ENCODE assay signal across 23 cellular contexts in genomic region chr11:129287920-129288319, GRCh38.
A peak's percentile ranks its signal among the peaks of the same experiment; 100 is the strongest.
DNase-seq lines count a peak whose midpoint lies in the region; FAIRE-seq and TF ChIP-seq lines count a peak whose summit lies in the region.
"Had no signal": no experiment of that assay in that cellular context is flagged by ENCODE, and none has a peak within 500 bp of the region (broad histone marks: within the 10 kb centered on the region; RNA-seq: fewer than 3 reads in every experiment).

No MANE protein-coding gene starts in this region.

- no peak overlapping the region for H4K91ac ChIP-seq in trophoblast cell (ENCODE audit: low read depth, low read length)

- H3K9ac ChIP-seq in astrocyte (ENCODE audit: low read length) = no peak overlapping the region
- H3K9ac ChIP-seq in trophoblast cell (ENCODE audit: low read length) = no peak overlapping the region

- H3K4me2 ChIP-seq in astrocyte (ENCODE audit: low read length) = no peak overlapping the region
- no peak overlapping the region for H3K4me2 ChIP-seq in trophoblast cell (ENCODE audit: low read length)

- TF ChIP-seq CTCF in astrocyte (IDR thresholded peaks at IDR 0.05; ENCODE audit: insufficient read depth, low read depth, low read length) = no peak
- TF ChIP-seq CTCF in fibroblast of the aortic adventitia (IDR thresholded peaks at IDR 0.05; ENCODE audit: insufficient read depth, low read length) = no peak
- TF ChIP-seq CTCF in right atrium auricular region (IDR thresholded peaks at IDR 0.05) = no peak

- no peak overlapping the region for H3K18ac ChIP-seq in trophoblast cell (ENCODE audit: low read length)

- no peak overlapping the region for H2BK120ac ChIP-seq in trophoblast cell (ENCODE audit: insufficient read depth, low read length, poor library complexity)

- no peak overlapping the region for H3K4ac ChIP-seq in trophoblast cell (ENCODE audit: low read depth, low read length)

- H3K14ac ChIP-seq in trophoblast cell (ENCODE audit: low read length) = no peak overlapping the region

- H3K4me3 ChIP-seq in astrocyte (ENCODE audit: insufficient read depth, low read depth, low read length) (no peak overlapping the region), fibroblast of the aortic adventitia (ENCODE audit: low read depth, low read length) (no peak overlapping the region), mesodermal cell (ENCODE audit: extremely low read depth, insufficient read depth, low read length, poor library complexity, severe bottlenecking) (no peak overlapping the region), trophoblast cell (ENCODE audit: low read depth, low read length) (no peak overlapping the region), right atrium auricular region (no peak overlapping the region)

- DNase-seq in astrocyte (ENCODE audit: low read depth) (no peak), fibroblast of the aortic adventitia (ENCODE audit: low read depth) (peak; percentile 11), trophoblast cell (peak; percentile 13 to 67), posterior vena cava (ENCODE audit: low spot score) (no peak), 8988T (no peak), OCI-M1 (lab: John Stamatoyannopoulos, UW) (no peak), right atrium auricular region (ENCODE audit: low spot score) (no peak)
- DNase-seq: ACHN; BE2C; C1 segment of cervical spinal cord; CD4-positive, CD25-positive, alpha-beta regulatory T cell; CD8-positive, alpha-beta memory T cell; COR-L47; H9; IMR-90 had no signal

- peaks cover 4% of the 10 kb centered on the region for H3K79me1 ChIP-seq in trophoblast cell (ENCODE audit: low read length)

- WGBS in mesodermal cell (ENCODE audit: insufficient coverage in 2 of 2), 2 experiments = 90 to 100% methylated on average over 2 of the region's 3 CpGs
- no CpG with 5 or more reads among the region's 3 CpGs for whole genome bisulfite sequencing in trophoblast cell (ENCODE audit: extremely low coverage, insufficient coverage, insufficient read length)

- intact Hi-C loops in posterior vena cava (cut with DNase I) = loop anchor here in 1 of 2 donors (10.0 kb wide), 2 partner anchors 47 to 883 kb away; no protein-coding TSS in a partner anchor

- H3K4me3 Mint-ChIP-seq in astrocyte (ENCODE audit: unreplicated experiment) = no peak overlapping the region
- H3K4me3 Mint-ChIP-seq: CD4-positive, CD25-positive, alpha-beta regulatory T cell; CD8-positive, alpha-beta memory T cell; H9 had no signal

- peaks cover 3% of the 10 kb centered on the region for H3K9me3 Mint-ChIP-seq in astrocyte (ENCODE audit: unreplicated experiment)
- H3K9me3 Mint-ChIP-seq: CD4-positive, CD25-positive, alpha-beta regulatory T cell; CD8-positive, alpha-beta memory T cell; H9 had no signal

- peaks cover 6% of the 10 kb centered on the region for H3K27me3 Mint-ChIP-seq in astrocyte (ENCODE audit: low read depth, unreplicated experiment)

- H3K27ac Mint-ChIP-seq in astrocyte (ENCODE audit: unreplicated experiment) = peak overlapping the region; percentile 56
- H3K27ac Mint-ChIP-seq: CD4-positive, CD25-positive, alpha-beta regulatory T cell; CD8-positive, alpha-beta memory T cell; H9 had no signal

- H2AK5ac ChIP-seq in trophoblast cell (ENCODE audit: low read length) = no peak overlapping the region

- H3K36me3 ChIP-seq in astrocyte (ENCODE audit: insufficient read depth, low read length) = no peaks in the 10 kb centered on the region
- H3K36me3 ChIP-seq in mesodermal cell (ENCODE audit: control insufficient read depth, insufficient read depth, low read length) = no peaks in the 10 kb centered on the region
- H3K36me3 ChIP-seq in trophoblast cell (ENCODE audit: control insufficient read depth in 1 of 2, insufficient read depth in 2 of 2, low read length in 2 of 2) = no peaks in the 10 kb centered on the region
- no peaks in the 10 kb centered on the region for H3K36me3 ChIP-seq in right atrium auricular region
- H3K36me3 ChIP-seq: BE2C had no signal

- H2BK12ac ChIP-seq in trophoblast cell (ENCODE audit: low read length) = peak overlapping the region; percentile 58

- no peak for FAIRE-seq in astrocyte (lab: Jason Lieb, UNC)
- FAIRE-seq: A204.1, D721Med, G401.6, GM12891, GM18507, H1, HTR-8/SVneo had no signal

- H3K27ac ChIP-seq in astrocyte (ENCODE audit: low read depth, low read length) = no peak overlapping the region
- peak overlapping the region; percentile 19 for H3K27ac ChIP-seq in mesodermal cell (ENCODE audit: low read depth, low read length, severe bottlenecking)
- no peak overlapping the region for H3K27ac ChIP-seq in trophoblast cell (ENCODE audit: low read depth, low read length)
- H3K27ac ChIP-seq in right atrium auricular region = no peak overlapping the region

- H4K20me1 ChIP-seq in astrocyte (ENCODE audit: insufficient read depth, low read length) = no peaks in the 10 kb centered on the region

- H4K12ac ChIP-seq in trophoblast cell (ENCODE audit: low read depth, low read length) = no peak overlapping the region

- peaks cover 22% of the 10 kb centered on the region for H3K4me1 Mint-ChIP-seq in astrocyte (ENCODE audit: low read depth, unreplicated experiment)
- H3K4me1 Mint-ChIP-seq: CD4-positive, CD25-positive, alpha-beta regulatory T cell; CD8-positive, alpha-beta memory T cell had no signal

- peaks cover 5% of the 10 kb centered on the region for H3K9me3 ChIP-seq in astrocyte (ENCODE audit: insufficient read depth, low read depth, low read length)
- H3K9me3 ChIP-seq in mesodermal cell (ENCODE audit: control insufficient read depth, low read length) = no peaks in the 10 kb centered on the region
- no peaks in the 10 kb centered on the region for H3K9me3 ChIP-seq in trophoblast cell (ENCODE audit: insufficient read depth, low read depth, low read length)
- no peaks in the 10 kb centered on the region for H3K9me3 ChIP-seq in right atrium auricular region
- H3K9me3 ChIP-seq: BE2C had no signal

- H3K27me3 ChIP-seq in astrocyte (ENCODE audit: insufficient read depth, low read length) (no peaks in the 10 kb centered on the region), trophoblast cell (ENCODE audit: insufficient read depth, low read length) (no peaks in the 10 kb centered on the region), right atrium auricular region (no peaks in the 10 kb centered on the region)
- H3K27me3 ChIP-seq: BE2C had no signal

- no peak overlapping the region for H3K23ac ChIP-seq in trophoblast cell (ENCODE audit: low read length)

- H2AFZ ChIP-seq in astrocyte (ENCODE audit: low read depth, low read length) (no peak overlapping the region), trophoblast cell (ENCODE audit: insufficient read depth, low read length, poor library complexity) (no peak overlapping the region)

- H4K8ac ChIP-seq in trophoblast cell (ENCODE audit: low read depth, low read length) = no peak overlapping the region

- peaks cover 3% of the 10 kb centered on the region for H3K4me1 ChIP-seq in astrocyte (ENCODE audit: insufficient read depth, low read length)
- peaks cover 10% of the 10 kb centered on the region for H3K4me1 ChIP-seq in mesodermal cell (ENCODE audit: control insufficient read depth, insufficient read depth, low read length, poor library complexity, severe bottlenecking)
- H3K4me1 ChIP-seq in trophoblast cell (ENCODE audit: control insufficient read depth in 1 of 2, insufficient read depth in 2 of 2, low read length in 2 of 2) = peaks cover 4 to 17% of the 10 kb centered on the region in 2 experiments
- peaks cover 0 to 19% of the 10 kb centered on the region in 2 donors for H3K4me1 ChIP-seq in right atrium auricular region
- H3K4me1 ChIP-seq: BE2C had no signal

- no peaks in the 10 kb centered on the region for H3K36me3 Mint-ChIP-seq in astrocyte (ENCODE audit: low read depth, unreplicated experiment)
- H3K36me3 Mint-ChIP-seq: CD4-positive, CD25-positive, alpha-beta regulatory T cell had no signal

- H3K79me2 ChIP-seq in astrocyte (ENCODE audit: insufficient read depth, low read length) (no peaks in the 10 kb centered on the region), trophoblast cell (ENCODE audit: control insufficient read depth, insufficient read depth, low read length, poor library complexity) (no peaks in the 10 kb centered on the region)

- H2BK5ac ChIP-seq in trophoblast cell (ENCODE audit: low read depth, low read length, poor library complexity) = no peak overlapping the region

Comparison
In these comparisons a context has a peak if more than half of its experiments do, and no peak if none do; other contexts are left out.
1. DNase-seq: peak in fibroblast of the aortic adventitia (single experiment) and trophoblast cell (2 of 2); none in astrocyte (single experiment), posterior vena cava (single experiment), 8988T (single experiment), OCI-M1 (single experiment) and right atrium auricular region (single experiment).